In the genomic region with DNA sequence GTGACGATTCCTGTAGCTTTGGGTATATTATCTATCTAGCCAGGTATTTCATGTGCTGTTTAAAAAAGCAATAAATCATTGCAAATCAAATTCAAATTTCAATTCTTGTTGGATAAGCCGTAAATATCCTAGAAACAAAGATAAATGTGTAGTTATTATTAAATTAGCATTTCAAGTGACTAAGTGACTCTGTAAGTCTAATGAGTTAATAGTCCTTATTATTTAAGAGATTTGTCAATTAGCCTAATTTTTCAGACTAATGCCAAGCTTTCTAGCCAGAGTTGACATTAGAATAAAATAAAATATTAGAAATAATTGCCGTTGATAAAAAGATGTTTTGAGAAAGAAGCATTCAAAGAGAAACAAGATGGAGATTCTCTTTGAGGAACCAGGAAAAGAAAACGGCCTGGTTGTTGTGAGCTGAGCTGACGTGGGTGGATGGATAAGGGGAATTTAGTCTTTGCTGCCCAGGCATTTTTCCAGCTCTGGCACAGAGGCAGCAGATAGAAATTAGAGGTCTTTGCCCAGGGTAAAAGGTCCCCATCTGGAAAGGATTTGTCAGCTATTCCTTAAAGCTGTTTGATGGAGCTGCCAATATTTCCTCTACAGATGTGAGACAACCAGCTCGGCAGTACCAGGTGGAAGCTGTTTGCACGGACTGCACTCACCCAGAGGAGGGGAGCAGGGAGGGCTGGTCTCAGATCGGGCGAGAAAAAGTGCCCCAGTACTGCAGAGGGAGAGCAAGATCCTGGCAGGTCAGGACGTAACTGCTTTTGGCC, we compare ENCODE assay signal across 13 cellular contexts.
DNase-seq lines count a peak whose midpoint lies in the region; ATAC-seq and TF ChIP-seq lines count a peak whose summit lies in the region.
"Had no signal": no experiment of that assay in that cellular context is flagged by ENCODE, and none has a peak within 500 bp of the region (broad histone marks: within the 10 kb centered on the region; RNA-seq: fewer than 3 reads in every experiment).

No MANE protein-coding gene starts in this region.

- H3K27ac ChIP-seq in Panc1 (ENCODE audit: low read length), result peak overlapping the region; percentile 36; the same call in 1 of the 2 replicates
- H3K27ac ChIP-seq in parathyroid adenoma, result no peak overlapping the region
- no peak overlapping the region for H3K27ac ChIP-seq in neuronal stem cell (replicated peaks; ENCODE audit: low read length)
- H3K27ac ChIP-seq: Peyer's patch had no signal

- H4K8ac ChIP-seq in neuronal stem cell (ENCODE audit: low read depth, low read length), result no peak overlapping the region

- H3K4ac ChIP-seq in neuronal stem cell (ENCODE audit: low read length), result no peak overlapping the region

- H3K79me2 ChIP-seq in parathyroid adenoma, result no peaks in the 10 kb centered on the region

- no peak overlapping the region for H3K14ac ChIP-seq in neuronal stem cell (ENCODE audit: low read length)

- no peak overlapping the region for H3K18ac ChIP-seq in neuronal stem cell (ENCODE audit: low read length)

- H3K4me2 ChIP-seq in parathyroid adenoma (ENCODE audit: low read length), result peak overlapping the region; percentile 8
- H3K4me2 ChIP-seq in neuronal stem cell (ENCODE audit: insufficient read depth, low read length, poor library complexity, severe bottlenecking), result no peak overlapping the region

- no peaks in the 10 kb centered on the region for H3K79me1 ChIP-seq in neuronal stem cell (ENCODE audit: low read depth, low read length)

- H2AFZ ChIP-seq in parathyroid adenoma, result peak overlapping the region; percentile 64
- no peak overlapping the region for H2AFZ ChIP-seq in neuronal stem cell (ENCODE audit: low read length)

- H3K36me3 ChIP-seq in Panc1 (ENCODE audit: control insufficient read depth, insufficient read depth, low read length) (no peaks in the 10 kb centered on the region), parathyroid adenoma (ENCODE audit: control insufficient read depth, insufficient read depth, low read length) (no peaks in the 10 kb centered on the region), neuronal stem cell (replicated peaks in 1 of 2; ENCODE audit: control insufficient read depth in 2 of 2, insufficient read depth in 2 of 2, low read length in 2 of 2) (no peaks in the 10 kb centered on the region)
- H3K36me3 ChIP-seq: Peyer's patch had no signal

- CTCF ChIA-PET in Panc1 (lab: Charles Lee), result no interaction called here
- CTCF ChIA-PET in HEK293T (lab: Yijun Ruan, JAX), result interaction anchor here (0.7 kb wide), 2 partner anchors 47 to 874 kb away, joined by 3 read pairs; no protein-coding TSS in a partner anchor

- no peak for ATAC-seq in Panc1
- ATAC-seq: HCT116 had no signal

- H3K4me3 ChIP-seq in Panc1 (ENCODE audit: low read depth in 2 of 2, low read length in 2 of 2), result no peak overlapping the region
- H3K4me3 ChIP-seq in parathyroid adenoma (ENCODE audit: low read depth, low read length), result no peak overlapping the region
- H3K4me3 ChIP-seq in neuronal stem cell (ENCODE audit: low read length in 2 of 2), result no peak overlapping the region
- H3K4me3 ChIP-seq: Peyer's patch had no signal

- H3K23ac ChIP-seq in neuronal stem cell (ENCODE audit: low read depth, low read length, poor library complexity), result no peak overlapping the region

- POLR2A ChIA-PET in Panc1 (lab: Charles Lee), result no interaction called here
- POLR2A ChIA-PET in HEK293T (lab: Yijun Ruan, JAX), result interaction anchor here (0.6 kb wide), 1 partner anchor 28 kb away, joined by 3 read pairs; no protein-coding TSS in a partner anchor

- TF ChIP-seq CTCF in Panc1 (IDR thresholded peaks at IDR 0.05), result no peak
- no peak for TF ChIP-seq CTCF in parathyroid adenoma (IDR thresholded peaks at IDR 0.05)

- DNase-seq in AG20443 (ENCODE audit: low spot score) (peak; percentile 55), Panc1 (ENCODE audit: low read depth, low spot score) (no peak), fibroblast of the conjunctiva (ENCODE audit: low read depth) (peak; percentile 83), HEK293T (ENCODE audit: extremely low spot score) (no peak), neuronal stem cell (ENCODE audit: low spot score) (no peak), NCI-H226 (no peak), hippocampal formation (lab: John Stamatoyannopoulos, UW) (no peak)
- DNase-seq: activated T-cell treated with anti-CD3 and anti-CD28 coated beads, Interleukin-2, amount 50 U/mL, for 48 hours; naive B cell; Peyer's patch; stimulated activated CD4-positive, alpha-beta T cell treated with anti-CD3 and anti-CD28 coated beads, Interleukin-2, amount 100 ng/mL, for 24 hours had no signal

- 100% methylated on average over 1 of the region's 10 CpGs; no CpG with 5 or more reads in 1 of the 2 donors for WGBS in neuronal stem cell (ENCODE audit: extremely low coverage in 2 of 2, insufficient read length in 2 of 2, insufficient replicate concordance in 1 of 2), 2 donors

- no TSS peak for BruUV-seq in Panc1 (replicated peaks; lab: Mats Ljungman, UMichigan)

- no peak overlapping the region for H2BK5ac ChIP-seq in neuronal stem cell (ENCODE audit: low read length)

- H4K91ac ChIP-seq in neuronal stem cell (ENCODE audit: low read depth, low read length, poor library complexity), result no peak overlapping the region

- H2BK12ac ChIP-seq in neuronal stem cell (ENCODE audit: low read length), result no peak overlapping the region

- H2BK15ac ChIP-seq in neuronal stem cell (ENCODE audit: low read length), result no peak overlapping the region

- H2BK120ac ChIP-seq in neuronal stem cell (ENCODE audit: low read depth, low read length), result no peak overlapping the region

- intact Hi-C loops in Panc1 (cut with micrococcal nuclease; ENCODE audit: unreplicated experiment), result no loop called here

- H3K9ac ChIP-seq in parathyroid adenoma (no peak overlapping the region), neuronal stem cell (ENCODE audit: low read depth, low read length, poor library complexity) (no peak overlapping the region)

- no peak overlapping the region for H2AK5ac ChIP-seq in neuronal stem cell (ENCODE audit: low read depth, low read length)

- H3K4me1 ChIP-seq in Panc1 (ENCODE audit: control insufficient read depth, insufficient read depth, low read length) (0 out of 2 replicates have a peak, but pooled peaks cover 2% of the 10 kb centered on the region), parathyroid adenoma (peaks cover 6% of the 10 kb centered on the region), neuronal stem cell (ENCODE audit: control insufficient read depth in 2 of 2, insufficient read depth in 1 of 2, low read depth in 1 of 2, low read length in 2 of 2) (no peaks in the 10 kb centered on the region)
- H3K4me1 ChIP-seq: Peyer's patch had no signal

- in situ Hi-C loops in Panc1 (cut with HindIII; ENCODE audit: low pct_unique_long_range_greater_than_20kb, low sequenced_read_pairs), result no loop called here

- H3K27me3 ChIP-seq in Panc1 (ENCODE audit: control insufficient read depth, insufficient read depth, low read length), result no peaks in the 10 kb centered on the region
- H3K27me3 ChIP-seq in parathyroid adenoma (ENCODE audit: control insufficient read depth, insufficient read depth, low read length), result no peaks in the 10 kb centered on the region
- peaks cover 0 to 13% (median 0%) of the 10 kb centered on the region in 3 experiments for H3K27me3 ChIP-seq in neuronal stem cell (ENCODE audit: control insufficient read depth in 3 of 3, insufficient read depth in 3 of 3, low read depth in 1 of 3, low read length in 3 of 3)
- H3K27me3 ChIP-seq: Peyer's patch had no signal

- peaks cover 4% of the 10 kb centered on the region; the same call in 1 of the 2 replicates for H3K9me3 ChIP-seq in Panc1 (ENCODE audit: control insufficient read depth, insufficient read depth, low read depth, low read length)
- no peaks in the 10 kb centered on the region for H3K9me3 ChIP-seq in parathyroid adenoma (ENCODE audit: control insufficient read depth, low read length)
- peaks cover 2 to 12% of the 10 kb centered on the region in 2 donors for H3K9me3 ChIP-seq in neuronal stem cell (replicated peaks in 1 of 2; ENCODE audit: control insufficient read depth in 2 of 2, insufficient read depth in 1 of 2, low read depth in 1 of 2, low read length in 2 of 2)
- H3K9me3 ChIP-seq: Peyer's patch had no signal

TF ChIP-seq in HEK293T, 16 proteins besides CTCF, POLR2A, EP300 and RAD21:
- TF ChIP-seq ZNF384 (IDR thresholded peaks at IDR 0.05) (no peak), FOXK2 (IDR thresholded peaks at IDR 0.05) (no peak), FOXM1 (IDR thresholded peaks at IDR 0.05; ENCODE audit: borderline replicate concordance) (no peak)
- TF ChIP-seq, protein P1, sequence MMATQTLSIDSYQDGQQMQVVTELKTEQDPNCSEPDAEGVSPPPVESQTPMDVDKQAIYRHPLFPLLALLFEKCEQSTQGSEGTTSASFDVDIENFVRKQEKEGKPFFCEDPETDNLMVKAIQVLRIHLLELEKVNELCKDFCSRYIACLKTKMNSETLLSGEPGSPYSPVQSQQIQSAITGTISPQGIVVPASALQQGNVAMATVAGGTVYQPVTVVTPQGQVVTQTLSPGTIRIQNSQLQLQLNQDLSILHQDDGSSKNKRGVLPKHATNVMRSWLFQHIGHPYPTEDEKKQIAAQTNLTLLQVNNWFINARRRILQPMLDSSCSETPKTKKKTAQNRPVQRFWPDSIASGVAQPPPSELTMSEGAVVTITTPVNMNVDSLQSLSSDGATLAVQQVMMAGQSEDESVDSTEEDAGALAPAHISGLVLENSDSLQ (IDR thresholded peaks at IDR 0.05), result no peak

Comparison
In these comparisons a context has a peak if more than half of its experiments do, and no peak if none do; other contexts are left out.
1. DNase-seq: peak in AG20443 (single experiment) and fibroblast of the conjunctiva (single experiment); none in Panc1 (single experiment), HEK293T (single experiment), neuronal stem cell (single experiment), NCI-H226 (single experiment) and hippocampal formation (0 of 2).